In genomic region chr2:47002480-47003381, GRCh38 we compare ENCODE assay signal across 8 cellular contexts.
DNase-seq lines count a peak whose midpoint lies in the region; ATAC-seq and TF ChIP-seq lines count a peak whose summit lies in the region.

No MANE protein-coding gene starts in this region.

- no peak overlapping the region for H3K4me3 ChIP-seq in astrocyte of the spinal cord (ENCODE audit: low read depth, low read length)

- H3K9me3 Mint-ChIP-seq in type B pancreatic cell = no peaks in the 10 kb centered on the region

- peak overlapping the region; percentile 50 for H3K4me3 Mint-ChIP-seq in type B pancreatic cell

- H3K4me1 Mint-ChIP-seq in type B pancreatic cell (ENCODE audit: unreplicated experiment) = peaks cover 40% of the 10 kb centered on the region

- peak overlapping the region; percentile 88 for H3K27ac Mint-ChIP-seq in type B pancreatic cell

- peaks cover 9% of the 10 kb centered on the region for H3K36me3 Mint-ChIP-seq in type B pancreatic cell

- in situ Hi-C loops in astrocyte of the spinal cord (cut with HindIII; ENCODE audit: low sequenced_read_pairs) = no loop called here

- DNase-seq in AG08396 (ENCODE audit: low spot score) (peak; percentile 51), LHCN-M2 (ENCODE audit: low read depth) (peak; percentile 19), astrocyte of the spinal cord (ENCODE audit: low read depth, low spot score) (peak; percentile 69), left lobe of liver (ENCODE audit: low spot score) (no peak), type B pancreatic cell (ENCODE audit: extremely low spot score, unreplicated experiment) (no peak), LoVo (ENCODE audit: low spot score) (no peak), NOMO-1 (lab: John Stamatoyannopoulos, UW; ENCODE audit: unreplicated experiment in 2 of 2) (no peak)

- no peaks in the 10 kb centered on the region for H3K27me3 Mint-ChIP-seq in type B pancreatic cell

- TF ChIP-seq CTCF in astrocyte of the spinal cord (IDR thresholded peaks at IDR 0.05; ENCODE audit: low read depth, low read length) (no peak), type B pancreatic cell (conservative IDR thresholded peaks at IDR 0.05) (no peak)

- ATAC-seq in left lobe of liver (peak; percentile 23), HG03175 (IDR thresholded peaks at IDR 0.05; ENCODE audit: unreplicated experiment) (no peak)

Comparison
In these comparisons a context has a peak if more than half of its experiments do, and no peak if none do; other contexts are left out.
1. DNase-seq: peak in AG08396 (single experiment), LHCN-M2 (single experiment) and astrocyte of the spinal cord (single experiment); none in left lobe of liver (single experiment), type B pancreatic cell (single experiment), LoVo (single experiment) and NOMO-1 (0 of 2).